12 cellular contexts compared by ENCODE assay signal in the genomic region with DNA sequence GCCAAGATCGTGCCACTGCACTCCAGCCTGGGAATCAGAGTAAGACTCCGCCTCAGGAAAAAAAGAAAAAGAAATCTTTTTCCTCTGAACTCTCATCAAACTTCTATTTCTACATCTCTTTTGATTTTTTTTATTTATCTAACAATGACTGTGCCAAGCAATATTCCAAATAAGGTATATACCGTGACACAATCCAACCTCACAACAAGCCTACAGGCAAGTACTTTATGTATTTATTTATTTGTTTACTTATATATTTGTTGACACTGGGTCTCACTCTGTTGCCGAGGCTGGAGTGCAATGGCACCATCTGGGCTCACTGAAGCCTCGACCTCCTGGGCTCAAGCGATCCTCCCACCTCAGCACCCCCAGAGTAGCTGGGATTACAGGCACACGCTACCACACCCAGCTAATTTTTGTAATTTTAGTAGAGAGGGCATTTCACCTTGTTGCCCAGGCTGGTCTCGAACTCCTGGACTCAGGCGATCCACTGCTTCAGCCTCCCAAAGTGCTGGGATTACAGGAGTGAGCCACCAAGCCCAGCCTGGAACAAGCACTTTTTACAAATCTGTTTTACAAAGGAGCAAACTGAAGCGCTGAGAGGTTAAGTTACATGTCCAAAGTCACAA.
DNase-seq lines count a peak whose midpoint lies in the region; ATAC-seq and TF ChIP-seq lines count a peak whose summit lies in the region.
"Had no signal": no experiment of that assay in that cellular context is flagged by ENCODE, and none has a peak within 500 bp of the region (broad histone marks: within the 10 kb centered on the region; RNA-seq: fewer than 3 reads in every experiment).

No MANE protein-coding gene starts in this region.

- H3K4me2 ChIP-seq in KMS-11, result peak overlapping the region; percentile 61; the same call in 1 of the 2 replicates
- H3K4me2 ChIP-seq: neural progenitor cell had no signal

- TF ChIP-seq CTCF in KMS-11 (conservative IDR thresholded peaks at IDR 0.05; ENCODE audit: low read depth, low read length) (no peak), MCF 10A (IDR thresholded peaks at IDR 0.05; ENCODE audit: unreplicated experiment) (no peak), right lobe of liver (IDR thresholded peaks at IDR 0.05) (no peak)

- peaks cover 35% of the 10 kb centered on the region for H3K4me1 Mint-ChIP-seq in MCF 10A (ENCODE audit: insufficient read depth, unreplicated experiment)

- H3K9me3 ChIP-seq in right lobe of liver, result no peaks in the 10 kb centered on the region
- no peaks in the 10 kb centered on the region for H3K9me3 ChIP-seq in thymus (ENCODE audit: control insufficient read depth)

- intact Hi-C loops in MCF 10A (cut with micrococcal nuclease) (loop anchor here (2.0 kb wide), 1 partner anchor 224 kb away; no protein-coding TSS in a partner anchor), right lobe of liver (cut with DNase I) (loop anchor here in 1 of 2 donors (5.0 kb wide), 1 partner anchor 97 kb away; a partner anchor contains a TSS)

- peak; percentile 17 for DNase-seq in MCF 10A (ENCODE audit: unreplicated experiment)
- peak in 1 of 3 donors; percentile 37 for DNase-seq in right lobe of liver
- no peak for DNase-seq in activated T-cell treated with anti-CD3 and anti-CD28 coated beads for 4 hours
- no peak for DNase-seq in activated T-cell treated with anti-CD3 and anti-CD28 coated beads, Interleukin-2, amount 50 U/mL, for 48 hours
- DNase-seq: activated CD4-positive, CD25-positive, alpha-beta regulatory T cell; activated gamma-delta T cell treated with Interleukin-2 at 50 U/mL for 16 hours; foreskin fibroblast; NCI-H774 had no signal

- H3K4me1 ChIP-seq in KMS-11 (ENCODE audit: low read depth, poor library complexity, severe bottlenecking) (peaks cover 45% of the 10 kb centered on the region), right lobe of liver (peaks cover 0 to 22% (median 10%) of the 10 kb centered on the region in 4 donors), thymus (ENCODE audit: control insufficient read depth, insufficient read depth, low read length) (peaks cover 10% of the 10 kb centered on the region)

- no TSS peak for BruUV-seq in MCF 10A (replicated peaks; lab: Mats Ljungman, UMichigan)

- H3K36me3 ChIP-seq in KMS-11 (ENCODE audit: insufficient read depth), result no peaks in the 10 kb centered on the region
- no peaks in the 10 kb centered on the region for H3K36me3 ChIP-seq in right lobe of liver
- no peaks in the 10 kb centered on the region for H3K36me3 ChIP-seq in thymus (ENCODE audit: control insufficient read depth, insufficient read depth)
- H3K36me3 ChIP-seq: neural progenitor cell had no signal

- H3K27me3 ChIP-seq in KMS-11 (ENCODE audit: insufficient read depth, low read depth), result no peaks in the 10 kb centered on the region
- no peaks in the 10 kb centered on the region for H3K27me3 ChIP-seq in right lobe of liver
- no peaks in the 10 kb centered on the region for H3K27me3 ChIP-seq in thymus (ENCODE audit: control insufficient read depth, insufficient read depth)
- H3K27me3 ChIP-seq: neural progenitor cell had no signal

- H4K20me1 ChIP-seq in KMS-11 (ENCODE audit: insufficient read depth), result no peaks in the 10 kb centered on the region

- H3K36me3 Mint-ChIP-seq in MCF 10A (ENCODE audit: insufficient read depth, unreplicated experiment), result peaks cover 4% of the 10 kb centered on the region

- H3K9me3 Mint-ChIP-seq in MCF 10A (ENCODE audit: unreplicated experiment), result peaks cover 8% of the 10 kb centered on the region

- H3K79me2 ChIP-seq in KMS-11 (ENCODE audit: insufficient read depth, low read depth), result peaks cover 13% of the 10 kb centered on the region; the same call in 1 of the 2 replicates

- TF ChIP-seq POLR2A in right lobe of liver (IDR thresholded peaks at IDR 0.05), result no peak

- no peak overlapping the region; the same call in 1 of the 2 replicates for H3K9ac ChIP-seq in KMS-11
- H3K9ac ChIP-seq: neural progenitor cell had no signal

- no peak overlapping the region for H2AFZ ChIP-seq in KMS-11 (ENCODE audit: low read depth)
- H2AFZ ChIP-seq: neural progenitor cell had no signal

- H3K27ac ChIP-seq in KMS-11 (peak overlapping the region; percentile 87), right lobe of liver (peak overlapping the region; percentile 93 to 100 (median 100)), thymus (ENCODE audit: low read depth) (peak overlapping the region; percentile 15)
- H3K27ac ChIP-seq: neural progenitor cell had no signal

- POLR2A ChIA-PET in MCF 10A (lab: Yijun Ruan, JAX), result interaction anchor here (0.6 to 14.2 kb wide), 11 partner anchors 8 to 119 kb away, joined by 3 to 1025 read pairs (median 6); a partner anchor contains a TSS

- CTCF ChIA-PET in MCF 10A (lab: Yijun Ruan, JAX), result interaction anchor here (0.7 kb wide), 1 partner anchor 51 kb away, joined by 3 read pairs; no protein-coding TSS in a partner anchor

- 58% methylated on average over 7 of the region's 10 CpGs for WGBS in right lobe of liver (ENCODE audit: insufficient coverage, low coverage, low lambda C conversion rate, missing lambda C conversion rate)
- WGBS in thymus, result 96% methylated on average over 10 of the region's 10 CpGs

- no peak overlapping the region for H3K4me3 ChIP-seq in KMS-11 (IDR thresholded peaks at IDR 0.05; ENCODE audit: insufficient read depth, low read depth, low read length)
- H3K4me3 ChIP-seq in right lobe of liver, result no peak overlapping the region
- no peak overlapping the region for H3K4me3 ChIP-seq in thymus (ENCODE audit: low read length)
- H3K4me3 ChIP-seq: neural progenitor cell had no signal

- ATAC-seq in right lobe of liver (no peak), GM18519 (IDR thresholded peaks at IDR 0.05; ENCODE audit: low FRiP score, unreplicated experiment) (no peak)

- no peaks in the 10 kb centered on the region for H3K27me3 Mint-ChIP-seq in MCF 10A (ENCODE audit: insufficient read depth, unreplicated experiment)

- H3K4me3 Mint-ChIP-seq in MCF 10A (ENCODE audit: unreplicated experiment), result no peak overlapping the region
- H3K4me3 Mint-ChIP-seq: neural progenitor cell had no signal

- H3K27ac Mint-ChIP-seq in MCF 10A (ENCODE audit: low read depth, unreplicated experiment), result peak overlapping the region; percentile 98
- H3K27ac Mint-ChIP-seq: neural progenitor cell had no signal

Comparison
In these comparisons a context has a peak if more than half of its experiments do, and no peak if none do; other contexts are left out.
1. H3K27ac ChIP-seq: peak in every context shown above with its lines; median percentile 100 in right lobe of liver; 87 in KMS-11; 15 in thymus.